Comparison of ENCODE assay signal across 24 cellular contexts in genomic region chr5:154110781-154111180, GRCh38.
A peak's percentile ranks its signal among the peaks of the same experiment; 100 is the strongest.
DNase-seq lines count a peak whose midpoint lies in the region; ATAC-seq and TF ChIP-seq lines count a peak whose summit lies in the region.
"Had no signal": no experiment of that assay in that cellular context is flagged by ENCODE, and none has a peak within 500 bp of the region (broad histone marks: within the 10 kb centered on the region; RNA-seq: fewer than 3 reads in every experiment).

No MANE protein-coding gene starts in this region.

- no peaks in the 10 kb centered on the region for H3K79me2 ChIP-seq in GM23338 (replicated peaks; ENCODE audit: insufficient read depth)
- no peaks in the 10 kb centered on the region for H3K79me2 ChIP-seq in osteoblast (ENCODE audit: insufficient read depth, low read length)

- H3K4me3 ChIP-seq in GM23338, result no peak overlapping the region
- no peak overlapping the region for H3K4me3 ChIP-seq in fibroblast of mammary gland (ENCODE audit: control insufficient read depth, low read depth, low read length)
- no peak overlapping the region for H3K4me3 ChIP-seq in osteoblast (ENCODE audit: insufficient read depth, low read length)
- H3K4me3 ChIP-seq: BLaER1, prostate gland, smooth muscle cell, upper lobe of right lung had no signal

- H3K4me2 ChIP-seq in GM23338, result peak overlapping the region; percentile 15; the same call in 1 of the 2 replicates
- no peak overlapping the region for H3K4me2 ChIP-seq in osteoblast (ENCODE audit: insufficient read depth, low read length)
- H3K4me2 ChIP-seq: BLaER1, smooth muscle cell had no signal

- H3K4me3 Mint-ChIP-seq in GM23338, result no peak overlapping the region; the same call in 2 of the 3 replicates
- H3K4me3 Mint-ChIP-seq: central memory CD8-positive, alpha-beta T cell; memory B cell; naive thymus-derived CD8-positive, alpha-beta T cell; T-helper 17 cell had no signal

- no peaks in the 10 kb centered on the region for H3K36me3 Mint-ChIP-seq in GM23338 (ENCODE audit: low read depth)
- H3K36me3 Mint-ChIP-seq: memory B cell had no signal

- H3F3A ChIP-seq in GM23338 (replicated peaks; ENCODE audit: low read depth), result no peaks in the 10 kb centered on the region; the same call in 1 of the 2 replicates

- no peak for DNase-seq in GM23338 (ENCODE audit: low spot score)
- peak; percentile 62 for DNase-seq in NCI-H226
- DNase-seq in fibroblast of mammary gland (ENCODE audit: low read depth), result peak; percentile 38
- peak; percentile 32 for DNase-seq in osteoblast (ENCODE audit: insufficient read length, low spot score, missing footprints)
- no peak for DNase-seq in DMS79 (lab: John Stamatoyannopoulos, UW)
- DNase-seq: activated CD4-positive, alpha-beta T cell treated with anti-CD3 and anti-CD28 coated beads, Interleukin-2, amount 50 U/mL, for 4 hours; amygdala; Calu3; hypothalamus; naive thymus-derived CD8-positive, alpha-beta T cell; NCI-H1105; NCI-H524; SIG-M5; stimulated activated CD4-positive, alpha-beta T cell treated with anti-CD3 and anti-CD28 coated beads, Interleukin-4, amount 100 ng/mL, for 4 hours; T-helper 17 cell; upper lobe of right lung had no signal

- H3K36me3 ChIP-seq in GM23338 (ENCODE audit: insufficient read depth) (no peaks in the 10 kb centered on the region), osteoblast (ENCODE audit: insufficient read depth, low read length) (no peaks in the 10 kb centered on the region)
- H3K36me3 ChIP-seq: BLaER1, prostate gland, upper lobe of right lung had no signal

- H4K20me1 ChIP-seq in GM23338 (replicated peaks; ENCODE audit: insufficient read depth), result no peaks in the 10 kb centered on the region
- no peaks in the 10 kb centered on the region for H4K20me1 ChIP-seq in osteoblast (ENCODE audit: insufficient read depth, low read length)
- H4K20me1 ChIP-seq: BLaER1 had no signal

- peak overlapping the region; percentile 83; the same call in 1 of the 2 replicates for H2AFZ ChIP-seq in GM23338
- H2AFZ ChIP-seq in osteoblast (ENCODE audit: low read length), result no peak overlapping the region

- H3K9me3 ChIP-seq in osteoblast (ENCODE audit: low read depth, low read length), result no peaks in the 10 kb centered on the region
- H3K9me3 ChIP-seq: BLaER1, prostate gland, upper lobe of right lung had no signal

- peaks cover 43% of the 10 kb centered on the region for H3K4me1 ChIP-seq in GM23338 (ENCODE audit: insufficient read depth)
- no peaks in the 10 kb centered on the region for H3K4me1 ChIP-seq in osteoblast (ENCODE audit: insufficient read depth, low read length)
- H3K4me1 ChIP-seq: BLaER1, prostate gland, upper lobe of right lung had no signal

- H3K9me2 ChIP-seq in GM23338 (ENCODE audit: insufficient read depth), result peaks cover 6% of the 10 kb centered on the region

- no peak overlapping the region for H3K27ac ChIP-seq in GM23338 (ENCODE audit: low read depth)
- H3K27ac ChIP-seq in osteoblast (ENCODE audit: low read depth, low read length), result no peak overlapping the region
- H3K27ac ChIP-seq: BLaER1, prostate gland, upper lobe of right lung, VCaP had no signal

- H3K27ac Mint-ChIP-seq in GM23338, result no peak overlapping the region
- H3K27ac Mint-ChIP-seq: memory B cell; naive thymus-derived CD8-positive, alpha-beta T cell; T-helper 17 cell had no signal

- no peak for ATAC-seq in GM23338
- no peak for ATAC-seq in GM19463 (IDR thresholded peaks at IDR 0.05; ENCODE audit: unreplicated experiment)
- ATAC-seq in GM21786 (IDR thresholded peaks at IDR 0.05; ENCODE audit: unreplicated experiment), result no peak
- ATAC-seq: naive thymus-derived CD8-positive, alpha-beta T cell; T-helper 17 cell; upper lobe of right lung had no signal

- H3K9me3 Mint-ChIP-seq in GM23338, result no peaks in the 10 kb centered on the region
- H3K9me3 Mint-ChIP-seq: central memory CD8-positive, alpha-beta T cell; memory B cell; naive thymus-derived CD8-positive, alpha-beta T cell had no signal

- no peaks in the 10 kb centered on the region for H3K27me3 ChIP-seq in GM23338 (ENCODE audit: insufficient read depth)
- H3K27me3 ChIP-seq in osteoblast (ENCODE audit: insufficient read depth, low read length), result no peaks in the 10 kb centered on the region
- H3K27me3 ChIP-seq: BLaER1, upper lobe of right lung had no signal

- TF ChIP-seq CTCF in GM23338 (conservative IDR thresholded peaks at IDR 0.05; ENCODE audit: low read depth in 2 of 2) (no peak), fibroblast of mammary gland (conservative IDR thresholded peaks at IDR 0.05; ENCODE audit: control insufficient read depth, insufficient read depth, low read depth, low read length) (no peak), osteoblast (IDR thresholded peaks at IDR 0.05; ENCODE audit: extremely low read depth, low read depth, low read length) (no peak)

- H3K4me1 Mint-ChIP-seq in GM23338, result peaks cover 49% of the 10 kb centered on the region
- H3K4me1 Mint-ChIP-seq: central memory CD8-positive, alpha-beta T cell; naive thymus-derived CD8-positive, alpha-beta T cell; T-helper 17 cell had no signal

- H3K27me3 Mint-ChIP-seq in GM23338 (ENCODE audit: insufficient read depth, low read depth, poor library complexity), result peaks cover 9% of the 10 kb centered on the region

TF ChIP-seq in GM23338, 12 proteins besides CTCF, POLR2A, EP300 and RAD21:
- TF ChIP-seq NANOG (IDR thresholded peaks at IDR 0.05; ENCODE audit: borderline replicate concordance), result no peak
- no peak for TF ChIP-seq EZH2 (IDR thresholded peaks at IDR 0.05; ENCODE audit: low read depth, unreplicated experiment)
- TF ChIP-seq ZNF114 (CRISPR knock-in tag; IDR thresholded peaks at IDR 0.05), result no peak
- TF ChIP-seq ETS1 (IDR thresholded peaks at IDR 0.05), result no peak
- TF ChIP-seq EZH2phosphoT487 (IDR thresholded peaks at IDR 0.05; ENCODE audit: unreplicated experiment), result no peak
- no peak for TF ChIP-seq ZNF331 (CRISPR knock-in tag; IDR thresholded peaks at IDR 0.05; ENCODE audit: low read depth)
- TF ChIP-seq CREB1 (CRISPR knock-in tag; IDR thresholded peaks at IDR 0.05; ENCODE audit: low read depth), result no peak
- no peak for TF ChIP-seq JUNB (IDR thresholded peaks at IDR 0.05; ENCODE audit: unreplicated experiment)
- no peak for TF ChIP-seq REST (IDR thresholded peaks at IDR 0.05; ENCODE audit: unreplicated experiment)
- no peak for TF ChIP-seq STAT1 (IDR thresholded peaks at IDR 0.05; ENCODE audit: unreplicated experiment)

Comparison
In these comparisons a context has a peak if more than half of its experiments do, and no peak if none do; other contexts are left out.
1. DNase-seq: peak in NCI-H226 (single experiment), fibroblast of mammary gland (single experiment) and osteoblast (single experiment); none in GM23338 (single experiment) and DMS79 (single experiment).